22 cellular contexts compared by ENCODE assay signal in the genomic region with DNA sequence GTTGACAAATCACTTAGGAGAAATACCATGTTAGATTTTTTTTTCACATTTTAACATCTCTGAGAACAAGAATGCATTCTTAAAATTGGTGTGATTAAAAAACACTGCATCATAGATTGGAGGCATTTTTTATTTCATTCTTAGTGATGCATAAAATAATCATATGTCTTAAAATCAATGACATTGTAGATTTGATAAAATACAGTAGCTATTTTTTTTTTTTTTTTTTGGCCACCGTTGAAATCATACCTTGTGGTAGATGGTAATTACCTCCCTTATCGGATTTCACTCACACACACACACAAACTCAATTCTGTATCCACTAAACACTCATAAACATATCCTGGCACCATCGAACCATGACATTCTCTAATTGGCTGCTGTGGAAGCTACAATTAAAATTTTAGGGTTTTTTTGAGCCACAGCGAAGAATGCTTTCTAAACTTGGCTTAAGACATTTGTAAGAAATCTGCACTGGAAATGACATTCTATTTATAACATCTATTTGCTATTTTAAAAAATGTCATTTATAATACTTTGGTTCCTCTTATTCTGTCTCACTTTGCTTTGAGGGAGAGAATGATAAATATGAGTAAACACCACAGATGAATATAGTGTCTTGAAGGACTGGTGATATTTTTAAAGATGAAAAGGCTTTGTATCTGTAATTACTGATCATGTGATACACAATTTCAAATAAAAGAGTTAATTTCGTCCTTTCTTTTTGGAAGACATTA.
DNase-seq lines count a peak whose midpoint lies in the region; ATAC-seq lines count a peak whose summit lies in the region.
"Had no signal": no experiment of that assay in that cellular context is flagged by ENCODE, and none has a peak within 500 bp of the region (broad histone marks: within the 10 kb centered on the region; RNA-seq: fewer than 3 reads in every experiment).

No MANE protein-coding gene starts in this region.

- DNase-seq in NCI-H510A treated with DMSO at 0.1 percent for 48 hours (lab: John Stamatoyannopoulos, UW), result peak; percentile 8
- no peak for DNase-seq in NCI-H510A (lab: John Stamatoyannopoulos, UW)
- DNase-seq in NCI-H1105 treated with DMSO at 0.1 percent for 48 hours (lab: John Stamatoyannopoulos, UW), result peak; percentile 84
- peak; percentile 2 for DNase-seq in NCI-H2196 (lab: John Stamatoyannopoulos, UW; ENCODE audit: unreplicated experiment)
- DNase-seq in renal cortical epithelial cell (ENCODE audit: low read depth), result peak; percentile 5
- no peak for DNase-seq in GDM1 (lab: John Stamatoyannopoulos, UW)
- no peak for DNase-seq in activated CD8-positive, alpha-beta memory T cell treated with anti-CD3 and anti-CD28 coated beads, Interleukin-2, amount 50 U/mL, for 4 hours
- DNase-seq: activated CD4-positive, alpha-beta memory T cell treated with anti-CD3 and anti-CD28 coated beads for 36 hours; activated naive CD4-positive, alpha-beta T cell treated with anti-CD3 and anti-CD28 coated beads, Interleukin-2, amount 50 U/mL, for 16 hours; activated T-cell treated with anti-CD3 and anti-CD28 coated beads, Interleukin-2, amount 50 U/mL, for 4 hours; C1 segment of cervical spinal cord; DMS53; heart left ventricle; immature natural killer cell; nucleus accumbens; right cardiac atrium; SHP77; stimulated activated naive CD8-positive, alpha-beta T cell treated with anti-CD3 and anti-CD28 coated beads, Interleukin-15, Interleukin-2, amounts not matched to agents 100 U/mL and 50 U/mL, for 24 hours; T-helper 17 cell; WERI-Rb-1 had no signal

- ATAC-seq in GM19324 (IDR thresholded peaks at IDR 0.05; ENCODE audit: low FRiP score, unreplicated experiment), result no peak
- ATAC-seq: A549; activated T-cell treated with anti-CD3 and anti-CD28 coated beads, Interleukin-2, amount 50 U/mL, for 4 hours; heart left ventricle; right cardiac atrium; stimulated activated naive CD8-positive, alpha-beta T cell treated with anti-CD3 and anti-CD28 coated beads, Interleukin-15, Interleukin-2, amounts not matched to agents 100 U/mL and 50 U/mL, for 24 hours; T-helper 17 cell had no signal

Comparison
In these comparisons a context has a peak if more than half of its experiments do, and no peak if none do; other contexts are left out.
1. DNase-seq: peak in NCI-H510A treated with DMSO at 0.1 percent for 48 hours (single experiment), NCI-H1105 treated with DMSO at 0.1 percent for 48 hours (single experiment), NCI-H2196 (single experiment) and renal cortical epithelial cell (single experiment); none in NCI-H510A (single experiment), GDM1 (single experiment) and activated CD8-positive, alpha-beta memory T cell treated with anti-CD3 and anti-CD28 coated beads, Interleukin-2, amount 50 U/mL, for 4 hours (single experiment).